In genomic region chr5:132447196-132447595, GRCh38 we compare ENCODE assay signal across 1 cellular context.
TF ChIP-seq lines count a peak whose summit lies in the region.

No MANE protein-coding gene starts in this region.

TF ChIP-seq in HCT116, 20 proteins besides CTCF, POLR2A, EP300 and RAD21 (continued from another document):
- TF ChIP-seq, protein P1, sequence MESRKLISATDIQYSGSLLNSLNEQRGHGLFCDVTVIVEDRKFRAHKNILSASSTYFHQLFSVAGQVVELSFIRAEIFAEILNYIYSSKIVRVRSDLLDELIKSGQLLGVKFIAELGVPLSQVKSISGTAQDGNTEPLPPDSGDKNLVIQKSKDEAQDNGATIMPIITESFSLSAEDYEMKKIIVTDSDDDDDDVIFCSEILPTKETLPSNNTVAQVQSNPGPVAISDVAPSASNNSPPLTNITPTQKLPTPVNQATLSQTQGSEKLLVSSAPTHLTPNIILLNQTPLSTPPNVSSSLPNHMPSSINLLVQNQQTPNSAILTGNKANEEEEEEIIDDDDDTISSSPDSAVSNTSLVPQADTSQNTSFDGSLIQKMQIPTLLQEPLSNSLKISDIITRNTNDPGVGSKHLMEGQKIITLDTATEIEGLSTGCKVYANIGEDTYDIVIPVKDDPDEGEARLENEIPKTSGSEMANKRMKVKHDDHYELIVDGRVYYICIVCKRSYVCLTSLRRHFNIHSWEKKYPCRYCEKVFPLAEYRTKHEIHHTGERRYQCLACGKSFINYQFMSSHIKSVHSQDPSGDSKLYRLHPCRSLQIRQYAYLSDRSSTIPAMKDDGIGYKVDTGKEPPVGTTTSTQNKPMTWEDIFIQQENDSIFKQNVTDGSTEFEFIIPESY (IDR thresholded peaks at IDR 0.05; ENCODE audit: extremely low read depth, insufficient replicate concordance, low read length), result no peak
- TF ChIP-seq ZFX (IDR thresholded peaks at IDR 0.05) (no peak), CBX3 (IDR thresholded peaks at IDR 0.05; ENCODE audit: low read depth) (no peak), ATF3 (IDR thresholded peaks at IDR 0.05) (no peak), TCF7L2 (IDR thresholded peaks at IDR 0.05; ENCODE audit: borderline replicate concordance, extremely low read depth, insufficient read depth, insufficient read length) (no peak), POLR2AphosphoS5 (IDR thresholded peaks at IDR 0.05; ENCODE audit: low read depth, low read length) (no peak), SP1 (IDR thresholded peaks at IDR 0.05; ENCODE audit: low read depth) (no peak), REST (IDR thresholded peaks at IDR 0.05; ENCODE audit: low read depth) (no peak), SIN3A (IDR thresholded peaks at IDR 0.05; ENCODE audit: low read depth) (no peak), ZNF274 (IDR thresholded peaks at IDR 0.05; ENCODE audit: low read depth, low read length) (no peak), YY1 (IDR thresholded peaks at IDR 0.05; ENCODE audit: extremely low read depth, insufficient replicate concordance, low read depth, low read length) (no peak), ELF1 (IDR thresholded peaks at IDR 0.05; ENCODE audit: borderline replicate concordance, low read depth) (no peak)
